Comparison of ENCODE assay signal across 21 cellular contexts in the genomic region with DNA sequence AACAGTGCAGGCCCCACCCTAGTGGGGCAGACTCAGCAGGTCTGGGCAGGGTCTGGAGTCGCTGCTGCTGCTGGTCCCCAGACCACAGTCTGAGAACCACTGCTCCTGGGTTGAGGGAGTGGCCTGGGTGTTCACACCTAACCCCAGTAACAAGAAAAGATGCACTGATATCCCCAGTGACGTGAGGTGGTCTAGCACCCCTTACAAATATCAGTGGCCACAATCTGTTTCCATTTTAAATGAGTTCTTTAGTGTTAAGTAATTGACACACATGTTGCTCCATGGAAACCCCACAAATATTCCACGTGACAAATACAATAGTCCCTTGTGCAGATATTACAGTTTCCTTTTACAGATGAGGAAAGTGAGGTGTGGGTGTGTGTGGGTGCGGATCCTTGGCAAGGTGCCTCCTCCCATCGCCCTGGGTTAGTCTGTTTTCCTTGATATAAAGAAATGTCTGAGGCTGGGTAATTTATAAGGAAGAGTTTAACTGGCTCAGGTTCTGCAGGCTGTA.
DNase-seq lines count a peak whose midpoint lies in the region; ATAC-seq and TF ChIP-seq lines count a peak whose summit lies in the region.
"Had no signal": no experiment of that assay in that cellular context is flagged by ENCODE, and none has a peak within 500 bp of the region (broad histone marks: within the 10 kb centered on the region; RNA-seq: fewer than 3 reads in every experiment).

No MANE protein-coding gene starts in this region.

- peak overlapping the region; percentile 94 for H3K27ac Mint-ChIP-seq in dendritic cell treated with granulocyte-macrophage colony-stimulating factor and Interleukin-4, amounts not matched to agents 40 ng/mL and 50 ng/mL, for 4 days
- H3K27ac Mint-ChIP-seq: stimulated activated naive B cell treated with anti-CD40 and anti-IgM and Interleukin-4, amounts not matched to agents 10 μg/mL and 1 μg/mL and 100 μg/mL, for 72 hours had no signal

- H3K4me3 Mint-ChIP-seq in activated T-cell treated with anti-CD3 and anti-CD28 coated beads, Interleukin-2, amount 50 U/mL, for 4 hours, result no peak overlapping the region
- no peak overlapping the region for H3K4me3 Mint-ChIP-seq in dendritic cell treated with granulocyte-macrophage colony-stimulating factor and Interleukin-4, amounts not matched to agents 40 ng/mL and 50 ng/mL, for 4 days
- H3K4me3 Mint-ChIP-seq: stimulated activated naive B cell treated with anti-CD40 and anti-IgM and Interleukin-4, amounts not matched to agents 10 μg/mL and 1 μg/mL and 100 μg/mL, for 72 hours had no signal

- H3K36me3 ChIP-seq in PC-9 (ENCODE audit: low read depth), result no peaks in the 10 kb centered on the region
- no peaks in the 10 kb centered on the region for H3K36me3 ChIP-seq in prostate gland
- H3K36me3 ChIP-seq: MG63, vagina had no signal

- no peaks in the 10 kb centered on the region for H3K27me3 Mint-ChIP-seq in activated T-cell treated with anti-CD3 and anti-CD28 coated beads, Interleukin-2, amount 50 U/mL, for 4 hours (ENCODE audit: low read depth)
- H3K27me3 Mint-ChIP-seq in dendritic cell treated with granulocyte-macrophage colony-stimulating factor and Interleukin-4, amounts not matched to agents 40 ng/mL and 50 ng/mL, for 4 days, result peaks cover 10% of the 10 kb centered on the region
- H3K27me3 Mint-ChIP-seq: stimulated activated naive B cell treated with anti-CD40 and anti-IgM and Interleukin-4, amounts not matched to agents 10 μg/mL and 1 μg/mL and 100 μg/mL, for 72 hours had no signal

- H3K4me2 ChIP-seq in PC-9, result peak overlapping the region; percentile 70

- H3F3A ChIP-seq in PC-9 (ENCODE audit: insufficient read depth, low read depth), result no peaks in the 10 kb centered on the region

- H3K27me3 ChIP-seq in PC-9 (ENCODE audit: insufficient read depth, low read depth) (peaks cover 19% of the 10 kb centered on the region; the same call in 1 of the 2 replicates), prostate gland (replicated peaks; ENCODE audit: insufficient read depth) (no peaks in the 10 kb centered on the region)
- H3K27me3 ChIP-seq: dorsolateral prefrontal cortex, MG63, vagina had no signal

- peak; percentile 26 for DNase-seq in activated T-cell treated with anti-CD3 and anti-CD28 coated beads, Interleukin-2, amount 50 U/mL, for 4 hours
- DNase-seq in activated T-cell treated with anti-CD3 and anti-CD28 coated beads for 4 hours (no peak), PC-9 (no peak), posterior vena cava (ENCODE audit: low spot score) (peak; percentile 65), DMS79 (lab: John Stamatoyannopoulos, UW) (no peak), prostate gland (ENCODE audit: low spot score) (no peak)
- DNase-seq: activated CD8-positive, alpha-beta memory T cell treated with anti-CD3 and anti-CD28 coated beads, Interleukin-2, amount 50 U/mL, for 48 hours; GF-D8; MG63; midbrain; NCI-H1930; NCI-H524; stimulated activated naive B cell treated with anti-CD40 and anti-IgM and Interleukin-4, amounts not matched to agents 10 μg/mL and 1 μg/mL and 100 μg/mL, for 72 hours had no signal

- CTCF ChIA-PET in PC-9 (lab: Charles Lee), result no interaction called here

- intact Hi-C loops in PC-9 (cut with micrococcal nuclease; ENCODE audit: unreplicated experiment) (no loop called here), posterior vena cava (cut with DNase I) (no loop called here), prostate gland (cut with DNase I) (no loop called here)
- intact Hi-C loops in dendritic cell treated with granulocyte-macrophage colony-stimulating factor and Interleukin-4, amounts not matched to agents 40 ng/mL and 50 ng/mL, for 4 days (cut with micrococcal nuclease), result no loop called here

- no peaks in the 10 kb centered on the region for H4K20me1 ChIP-seq in PC-9 (ENCODE audit: insufficient read depth)

- H3K4me1 Mint-ChIP-seq in activated T-cell treated with anti-CD3 and anti-CD28 coated beads, Interleukin-2, amount 50 U/mL, for 4 hours (ENCODE audit: low read depth), result peaks cover 28% of the 10 kb centered on the region
- H3K4me1 Mint-ChIP-seq in dendritic cell treated with granulocyte-macrophage colony-stimulating factor and Interleukin-4, amounts not matched to agents 40 ng/mL and 50 ng/mL, for 4 days (ENCODE audit: low read depth), result peaks cover 66% of the 10 kb centered on the region

- no peak for TF ChIP-seq CTCF in PC-9 (conservative IDR thresholded peaks at IDR 0.05)
- TF ChIP-seq CTCF in prostate gland (IDR thresholded peaks at IDR 0.05), result no peak

- H3K9me2 ChIP-seq in PC-9 (ENCODE audit: insufficient read depth), result no peaks in the 10 kb centered on the region

- 52% methylated on average over 5 of the region's 5 CpGs for WGBS in prostate gland

- no peak overlapping the region for H3K27ac ChIP-seq in PC-9
- H3K27ac ChIP-seq in prostate gland, result no peak overlapping the region
- H3K27ac ChIP-seq: dorsolateral prefrontal cortex, vagina, VCaP had no signal

- peaks cover 6% of the 10 kb centered on the region for H3K4me1 ChIP-seq in PC-9 (replicated peaks; ENCODE audit: insufficient read depth)
- H3K4me1 ChIP-seq in prostate gland (replicated peaks), result no peaks in the 10 kb centered on the region
- H3K4me1 ChIP-seq: vagina had no signal

- BruUV-seq in PC-9 (replicated peaks; lab: Mats Ljungman, UMichigan), result no TSS peak

- H3K79me2 ChIP-seq in PC-9 (ENCODE audit: low read depth), result no peaks in the 10 kb centered on the region

- peak; percentile 52 to 57 for ATAC-seq in activated T-cell treated with anti-CD3 and anti-CD28 coated beads, Interleukin-2, amount 50 U/mL, for 4 hours
- no peak for ATAC-seq in GM18519 (IDR thresholded peaks at IDR 0.05; ENCODE audit: low FRiP score, unreplicated experiment)
- ATAC-seq: HCT116; Panc1; stimulated activated naive B cell treated with anti-CD40 and anti-IgM and Interleukin-4, amounts not matched to agents 10 μg/mL and 1 μg/mL and 100 μg/mL, for 72 hours had no signal

- H3K4me3 ChIP-seq in PC-9 (no peak overlapping the region; the same call in 1 of the 2 replicates), prostate gland (no peak overlapping the region)
- H3K4me3 ChIP-seq: dorsolateral prefrontal cortex, MG63, skin epidermis, vagina had no signal

- peaks cover 5% of the 10 kb centered on the region for H3K9me3 ChIP-seq in PC-9 (ENCODE audit: insufficient read depth, low read depth)
- no peaks in the 10 kb centered on the region for H3K9me3 ChIP-seq in prostate gland
- H3K9me3 ChIP-seq: MG63, vagina had no signal

- 0 out of 2 replicates have a peak overlapping the region, but pooled peaks have one; percentile 18 for H2AFZ ChIP-seq in PC-9

- POLR2A ChIA-PET in PC-9 (lab: Charles Lee; ENCODE audit: unreplicated experiment), result no interaction called here

- H3K36me3 Mint-ChIP-seq in activated T-cell treated with anti-CD3 and anti-CD28 coated beads, Interleukin-2, amount 50 U/mL, for 4 hours (ENCODE audit: insufficient read depth), result no peaks in the 10 kb centered on the region
- no peaks in the 10 kb centered on the region for H3K36me3 Mint-ChIP-seq in dendritic cell treated with granulocyte-macrophage colony-stimulating factor and Interleukin-4, amounts not matched to agents 40 ng/mL and 50 ng/mL, for 4 days (ENCODE audit: low read depth)
- H3K36me3 Mint-ChIP-seq: stimulated activated naive B cell treated with anti-CD40 and anti-IgM and Interleukin-4, amounts not matched to agents 10 μg/mL and 1 μg/mL and 100 μg/mL, for 72 hours had no signal

- no peak for TF ChIP-seq POLR2A in prostate gland (IDR thresholded peaks at IDR 0.05)

- H3K9me3 Mint-ChIP-seq in activated T-cell treated with anti-CD3 and anti-CD28 coated beads, Interleukin-2, amount 50 U/mL, for 4 hours, result no peaks in the 10 kb centered on the region
- H3K9me3 Mint-ChIP-seq in dendritic cell treated with granulocyte-macrophage colony-stimulating factor and Interleukin-4, amounts not matched to agents 40 ng/mL and 50 ng/mL, for 4 days, result no peaks in the 10 kb centered on the region
- H3K9me3 Mint-ChIP-seq: stimulated activated naive B cell treated with anti-CD40 and anti-IgM and Interleukin-4, amounts not matched to agents 10 μg/mL and 1 μg/mL and 100 μg/mL, for 72 hours had no signal

Comparison
In these comparisons a context has a peak if more than half of its experiments do, and no peak if none do; other contexts are left out.
1. DNase-seq: peak in activated T-cell treated with anti-CD3 and anti-CD28 coated beads, Interleukin-2, amount 50 U/mL, for 4 hours (single experiment) and posterior vena cava (single experiment); none in activated T-cell treated with anti-CD3 and anti-CD28 coated beads for 4 hours (single experiment), PC-9 (0 of 2), DMS79 (single experiment) and prostate gland (single experiment).